Comparison of ENCODE assay signal across 20 cellular contexts in genomic region chr6:96877151-96877550, GRCh38. TPM values are rescaled to one million over a fixed set of nuclear protein-coding genes. Genes with fewer than 3 reads are reported as not detected.
"Had no signal": no experiment of that assay in that cellular context is flagged by ENCODE, and none has a peak within 500 bp of the region (broad histone marks: within the 10 kb centered on the region; RNA-seq: fewer than 3 reads in every experiment).

No MANE protein-coding gene starts in this region.

- DNase-seq: activated B cell treated with CpG ODN at 0.5 μM for 24 hours; activated CD4-positive, alpha-beta T cell treated with anti-CD3 and anti-CD28 coated beads, Interleukin-2, amount 50 U/mL, for 1 hour; activated CD8-positive, alpha-beta memory T cell treated with anti-CD3 and anti-CD28 coated beads, Interleukin-2, amount 50 U/mL, for 4 hours; activated CD8-positive, alpha-beta T cell treated with anti-CD3 and anti-CD28 coated beads for 36 hours; activated gamma-delta T cell treated with Interleukin-2 at 50 U/mL for 16 hours; activated naive CD4-positive, alpha-beta T cell treated with anti-CD3 and anti-CD28 coated beads, Interleukin-2, amount 10 ng/mL, durations not matched to agents 7 days and 5 days; activated naive CD8-positive, alpha-beta T cell treated with anti-CD3 and anti-CD28 coated beads for 36 hours; activated T-cell treated with anti-CD3 and anti-CD28 coated beads, Interleukin-2, amount 50 U/mL, for 72 hours; Kasumi-1; NCI-H1105 treated with DMSO at 0.1 percent for 48 hours; NCI-H1436 treated with DMSO at 0.1 percent for 48 hours; NCI-H187; NCI-H2081; NCI-H446; NCI-H524; PC-3; SHP77 treated with DMSO at 0.1 percent for 48 hours; T-helper 2 cell; T1000 had no signal

- ATAC-seq: activated CD8-positive, alpha-beta T cell treated with anti-CD3 and anti-CD28 coated beads for 36 hours; activated T-cell treated with anti-CD3 and anti-CD28 coated beads, Interleukin-2, amount 50 U/mL, for 72 hours; K562; PC-3 had no signal

- H3K4me3 ChIP-seq: K562 had no signal

RNA-seq across cellular contexts. Expression of gene KLHL32, which starts 47.4 kb away (rescaled TPM):
- total RNA-seq: PC-3 had no signal
